In the genomic region with DNA sequence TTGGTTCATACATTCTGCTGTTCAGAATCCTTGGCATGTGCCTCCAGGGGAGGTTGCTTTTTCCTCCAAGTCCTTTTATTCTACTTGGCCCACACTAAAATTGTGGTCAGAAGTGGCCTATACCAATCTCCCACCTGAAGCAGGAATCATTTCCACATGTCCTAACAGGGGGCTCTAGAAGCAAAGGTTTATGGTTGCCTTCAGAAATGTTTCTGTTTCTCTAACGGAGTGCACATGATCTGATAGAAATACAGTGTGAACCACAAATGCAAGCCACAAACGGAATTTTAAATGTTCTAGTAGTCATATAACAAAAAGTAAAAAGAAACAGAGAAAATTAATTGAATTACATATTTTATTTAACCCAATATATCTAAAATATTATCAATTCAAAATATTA, we compare ENCODE assay signal across 19 cellular contexts. TPM values are rescaled to one million over a fixed set of nuclear protein-coding genes. Genes with fewer than 3 reads are reported as not detected.
DNase-seq lines count a peak whose midpoint lies in the region; ATAC-seq and FAIRE-seq lines count a peak whose summit lies in the region.
"Had no signal": no experiment of that assay in that cellular context is flagged by ENCODE, and none has a peak within 500 bp of the region (broad histone marks: within the 10 kb centered on the region; RNA-seq: fewer than 3 reads in every experiment).

No MANE protein-coding gene starts in this region.

- H3K36me3 Mint-ChIP-seq in activated CD4-positive, alpha-beta T cell treated with anti-CD3 and anti-CD28 coated beads, Interleukin-2, amount 10 ng/mL, durations not matched to agents 24 days and 14 days (ENCODE audit: low read depth), result peaks cover 88% of the 10 kb centered on the region
- H3K36me3 Mint-ChIP-seq in T-helper 17 cell (ENCODE audit: low read depth), result peaks cover 21% of the 10 kb centered on the region

- peak overlapping the region; percentile 99 for H3K27ac Mint-ChIP-seq in activated CD4-positive, alpha-beta T cell treated with anti-CD3 and anti-CD28 coated beads, Interleukin-2, amount 10 ng/mL, durations not matched to agents 24 days and 14 days
- peak overlapping the region; percentile 99 for H3K27ac Mint-ChIP-seq in T-helper 17 cell
- H3K27ac Mint-ChIP-seq: dendritic cell treated with granulocyte-macrophage colony-stimulating factor and Interleukin-4, amounts not matched to agents 40 ng/mL and 50 ng/mL, for 4 days had no signal

- H3K27me3 Mint-ChIP-seq in activated CD4-positive, alpha-beta T cell treated with anti-CD3 and anti-CD28 coated beads, Interleukin-2, amount 10 ng/mL, durations not matched to agents 24 days and 14 days, result no peaks in the 10 kb centered on the region
- H3K27me3 Mint-ChIP-seq in T-helper 17 cell, result peaks cover 7% of the 10 kb centered on the region
- H3K27me3 Mint-ChIP-seq: dendritic cell treated with granulocyte-macrophage colony-stimulating factor and Interleukin-4, amounts not matched to agents 40 ng/mL and 50 ng/mL, for 4 days had no signal

- 47 to 51% (median 51%) methylated on average over 2 of the region's 2 CpGs for WGBS in small intestine, 3 donors

- FAIRE-seq in small intestine (lab: Jason Lieb, UNC), result no peak

- H3K4me3 ChIP-seq in effector memory CD4-positive, alpha-beta T cell (ENCODE audit: insufficient read depth, low read depth, low read length, poor library complexity, severe bottlenecking), result peak overlapping the region; percentile 90
- no peak overlapping the region for H3K4me3 ChIP-seq in small intestine (ENCODE audit: low read depth in 1 of 2, low read length in 2 of 2)
- H3K4me3 ChIP-seq: ascending aorta had no signal

- H3K4me1 Mint-ChIP-seq in activated CD4-positive, alpha-beta T cell treated with anti-CD3 and anti-CD28 coated beads, Interleukin-2, amount 10 ng/mL, durations not matched to agents 24 days and 14 days, result peaks cover 52% of the 10 kb centered on the region
- H3K4me1 Mint-ChIP-seq in T-helper 17 cell, result peaks cover 51% of the 10 kb centered on the region

- H3K4me1 ChIP-seq in effector memory CD4-positive, alpha-beta T cell (ENCODE audit: control insufficient read depth, insufficient read depth, low read length, poor library complexity, severe bottlenecking), result peaks cover 17% of the 10 kb centered on the region
- no peaks in the 10 kb centered on the region for H3K4me1 ChIP-seq in small intestine (ENCODE audit: control insufficient read depth in 2 of 2, insufficient read depth in 1 of 2, low read depth in 1 of 2, low read length in 1 of 2)
- H3K4me1 ChIP-seq: Caco-2 had no signal

- H3K36me3 ChIP-seq in effector memory CD4-positive, alpha-beta T cell (ENCODE audit: control insufficient read depth, insufficient read depth, low read length), result peaks cover 15% of the 10 kb centered on the region
- H3K36me3 ChIP-seq in small intestine (ENCODE audit: control insufficient read depth in 2 of 2, insufficient read depth in 2 of 2, low read length in 2 of 2), result no peaks in the 10 kb centered on the region
- H3K36me3 ChIP-seq: ascending aorta, esophagus muscularis mucosa had no signal

- intact Hi-C loops in activated CD4-positive, alpha-beta T cell treated with anti-CD3 and anti-CD28 coated beads, Interleukin-2, amount 10 ng/mL, durations not matched to agents 24 days and 14 days (cut with micrococcal nuclease), result loop anchor here (10.0 kb wide), 1 partner anchor 387 kb away; the partner anchor contains the start of gene PSMC6

- H3K4me3 Mint-ChIP-seq in activated CD4-positive, alpha-beta T cell treated with anti-CD3 and anti-CD28 coated beads, Interleukin-2, amount 10 ng/mL, durations not matched to agents 24 days and 14 days, result peak overlapping the region; percentile 99
- H3K4me3 Mint-ChIP-seq in T-helper 17 cell, result peak overlapping the region; percentile 100

- peak overlapping the region; percentile 36 for H3K27ac ChIP-seq in effector memory CD4-positive, alpha-beta T cell (ENCODE audit: insufficient read depth, low read length, poor library complexity, severe bottlenecking)
- H3K27ac ChIP-seq in small intestine (ENCODE audit: low read depth in 1 of 2, low read length in 1 of 2), result peak overlapping the region in 1 of 2 donors; percentile 22
- H3K27ac ChIP-seq: ascending aorta had no signal

- H3K9me3 ChIP-seq in T-helper 17 cell (ENCODE audit: control insufficient read depth, low read length, poor library complexity, severe bottlenecking), result no peaks in the 10 kb centered on the region
- H3K9me3 ChIP-seq in effector memory CD4-positive, alpha-beta T cell (ENCODE audit: control insufficient read depth, low read length), result no peaks in the 10 kb centered on the region
- no peaks in the 10 kb centered on the region for H3K9me3 ChIP-seq in small intestine (ENCODE audit: control insufficient read depth, low read depth)
- H3K9me3 ChIP-seq: ascending aorta had no signal

- peak; percentile 72 for DNase-seq in activated CD4-positive, alpha-beta T cell treated with anti-CD3 and anti-CD28 coated beads, Interleukin-2, amount 10 ng/mL, durations not matched to agents 24 days and 14 days
- no peak for DNase-seq in activated CD4-positive, alpha-beta T cell treated with anti-CD3 and anti-CD28 coated beads, Interleukin-2, amount 50 U/mL, for 1 hour
- DNase-seq in T-helper 17 cell (no peak), small intestine (peak; percentile 28), NCI-H2107 treated with DMSO at 0.1 percent for 48 hours (lab: John Stamatoyannopoulos, UW; ENCODE audit: unreplicated experiment) (no peak), anterior cingulate cortex (lab: John Stamatoyannopoulos, UW) (no peak)
- no peak for DNase-seq in effector memory CD4-positive, alpha-beta T cell
- DNase-seq in stimulated activated CD4-positive, alpha-beta T cell treated with anti-CD3 and anti-CD28 coated beads, Interleukin-12 subunit alpha, Interleukin-12 subunit beta, amount 100 ng/mL, for 4 hours, result no peak
- DNase-seq: Caco-2, GF-D8, NCI-H1694, posterior cingulate gyrus had no signal

- no peaks in the 10 kb centered on the region for H3K27me3 ChIP-seq in effector memory CD4-positive, alpha-beta T cell (replicated peaks; ENCODE audit: control insufficient read depth, insufficient read depth, low read length, poor library complexity, severe bottlenecking)
- H3K27me3 ChIP-seq in small intestine (ENCODE audit: control insufficient read depth in 2 of 2, insufficient read depth in 2 of 2, low read length in 2 of 2), result no peaks in the 10 kb centered on the region
- H3K27me3 ChIP-seq: ascending aorta had no signal

- H3K9me3 Mint-ChIP-seq in activated CD4-positive, alpha-beta T cell treated with anti-CD3 and anti-CD28 coated beads, Interleukin-2, amount 10 ng/mL, durations not matched to agents 24 days and 14 days, result peaks cover 4% of the 10 kb centered on the region

- ATAC-seq in T-helper 17 cell, result no peak

RNA-seq across cellular contexts. Expression of gene PTGER2, which starts 3.9 kb away (rescaled TPM):
- 66.7 and 69.9 TPM in 2 replicates for total RNA-seq in activated CD4-positive, alpha-beta T cell treated with anti-CD3 and anti-CD28 coated beads, Interleukin-2, amount 10 ng/mL, durations not matched to agents 24 days and 14 days
- 10 to 100 TPM; 40.5 to 52.1 TPM for total RNA-seq in T-helper 17 cell
- 1 to 10 TPM in 2 of 3 donors, under 1 TPM in 1; 0.45 to 5.1 (median 2.3) TPM for polyA plus RNA-seq in small intestine
- total RNA-seq: A172, SK-MEL-5, temporal lobe had no signal

RNA-seq across cellular contexts. Expression of gene PTGDR, which starts 50.6 kb away (rescaled TPM):
- 0.17 and 0.33 TPM in 2 replicates for total RNA-seq in activated CD4-positive, alpha-beta T cell treated with anti-CD3 and anti-CD28 coated beads, Interleukin-2, amount 10 ng/mL, durations not matched to agents 24 days and 14 days
- total RNA-seq in T-helper 17 cell, result 1 to 10 TPM; 2.5 to 3.7 TPM
- under 1 TPM in 1 of 3 donors, not detected in 2; 0.25 TPM for polyA plus RNA-seq in small intestine
- total RNA-seq: A172, NCI-H460, SK-MEL-5 had no signal

Comparison
In these comparisons a context has a peak if more than half of its experiments do, and no peak if none do; other contexts are left out.
1. DNase-seq: peak in activated CD4-positive, alpha-beta T cell treated with anti-CD3 and anti-CD28 coated beads, Interleukin-2, amount 10 ng/mL, durations not matched to agents 24 days and 14 days (single experiment) and small intestine (single experiment); none in activated CD4-positive, alpha-beta T cell treated with anti-CD3 and anti-CD28 coated beads, Interleukin-2, amount 50 U/mL, for 1 hour (single experiment), T-helper 17 cell (0 of 3), effector memory CD4-positive, alpha-beta T cell (0 of 3), NCI-H2107 treated with DMSO at 0.1 percent for 48 hours (single experiment), stimulated activated CD4-positive, alpha-beta T cell treated with anti-CD3 and anti-CD28 coated beads, Interleukin-12 subunit alpha, Interleukin-12 subunit beta, amount 100 ng/mL, for 4 hours (single experiment) and anterior cingulate cortex (0 of 58).